ENCODE assay signal across 21 cellular contexts in the genomic region with DNA sequence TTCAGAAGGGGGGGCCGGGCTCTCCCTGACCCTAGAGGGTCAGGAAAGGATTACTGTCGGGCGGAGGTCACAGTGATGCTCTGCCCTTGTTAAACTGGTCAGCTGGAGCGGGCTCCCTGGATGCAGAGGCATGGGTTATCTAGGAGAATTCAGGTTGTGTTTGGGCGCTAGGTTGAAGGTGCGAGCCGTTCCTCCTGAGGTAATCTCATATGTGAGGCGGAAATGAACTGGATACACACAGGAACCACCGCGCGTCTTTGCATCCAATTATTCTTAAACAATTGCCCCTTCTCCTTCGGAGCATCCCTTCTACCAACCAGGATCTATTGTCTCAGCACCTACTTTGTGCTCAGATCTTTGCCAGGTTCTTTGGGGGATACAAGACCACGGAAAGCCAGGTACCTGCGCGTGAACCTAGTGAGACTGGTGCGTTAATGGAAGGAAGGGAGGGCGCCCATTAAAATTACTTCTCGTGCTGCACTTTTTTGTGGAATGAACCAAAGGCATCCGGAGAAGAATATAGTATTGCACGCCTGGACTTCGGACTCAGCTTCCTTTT. TPM values are rescaled to one million over a fixed set of nuclear protein-coding genes. Genes with fewer than 3 reads are reported as not detected.
DNase-seq lines count a peak whose midpoint lies in the region; ATAC-seq and TF ChIP-seq lines count a peak whose summit lies in the region.
"Had no signal": no experiment of that assay in that cellular context is flagged by ENCODE, and none has a peak within 500 bp of the region (broad histone marks: within the 10 kb centered on the region; RNA-seq: fewer than 3 reads in every experiment).

No MANE protein-coding gene starts in this region.

- H4K8ac ChIP-seq in mesendoderm (ENCODE audit: low read depth, low read length) = no peak overlapping the region

- intact Hi-C loops in left ventricle myocardium superior (cut with micrococcal nuclease) (loop anchor here (10.0 kb wide), 1 partner anchor 623 kb away; no protein-coding TSS in a partner anchor), Right ventricle myocardium superior (cut with DNase I) (loop anchor here (10.0 kb wide), 1 partner anchor 623 kb away; no protein-coding TSS in a partner anchor)

- H3K4me2 ChIP-seq in mesendoderm (ENCODE audit: low read length) = peak overlapping the region; percentile 48

- no peak overlapping the region for H3K9ac ChIP-seq in mesendoderm (ENCODE audit: low read length)

- H3K36me3 Mint-ChIP-seq in activated T-cell treated with anti-CD3 and anti-CD28 coated beads, Interleukin-2, amount 50 U/mL, for 72 hours (ENCODE audit: insufficient read depth in 2 of 2) = peaks cover 2 to 10% of the 10 kb centered on the region in 2 donors
- H3K36me3 Mint-ChIP-seq in activated T-cell treated with anti-CD3 and anti-CD28 coated beads, Interleukin-2, amount 50 U/mL, for 24 hours (ENCODE audit: low read depth) = peaks cover 9% of the 10 kb centered on the region
- no peaks in the 10 kb centered on the region for H3K36me3 Mint-ChIP-seq in activated T-helper 17 cell treated with anti-CD3 and anti-CD28 coated beads, Interleukin-2, amount 50 U/mL, for 72 hours (ENCODE audit: low read depth)
- H3K36me3 Mint-ChIP-seq in stimulated activated effector memory CD8-positive, alpha-beta T cell treated with anti-CD3 and anti-CD28 coated beads, Interleukin-12 subunit alpha, Interleukin-12 subunit beta, amount 100 ng/mL, for 72 hours = no peaks in the 10 kb centered on the region

- H3K79me2 ChIP-seq in mesendoderm (ENCODE audit: control insufficient read depth, insufficient read depth, low read length) = no peaks in the 10 kb centered on the region

- no peak overlapping the region for H3K18ac ChIP-seq in mesendoderm (ENCODE audit: low read length)

- H3K36me3 ChIP-seq in mesendoderm (ENCODE audit: control insufficient read depth, insufficient read depth, low read length) = no peaks in the 10 kb centered on the region
- H3K36me3 ChIP-seq: upper lobe of left lung had no signal

- peak overlapping the region; percentile 69 for H3K56ac ChIP-seq in mesendoderm (ENCODE audit: low read length)

- no peak overlapping the region for H3K4ac ChIP-seq in mesendoderm (ENCODE audit: low read depth, low read length)

- H3K4me3 Mint-ChIP-seq in activated T-cell treated with anti-CD3 and anti-CD28 coated beads, Interleukin-2, amount 50 U/mL, for 72 hours = peak overlapping the region; percentile 18 to 67
- no peak overlapping the region for H3K4me3 Mint-ChIP-seq in activated T-cell treated with anti-CD3 and anti-CD28 coated beads, Interleukin-2, amount 50 U/mL, for 24 hours
- H3K4me3 Mint-ChIP-seq in activated T-helper 17 cell treated with anti-CD3 and anti-CD28 coated beads, Interleukin-2, amount 50 U/mL, for 72 hours = peak overlapping the region; percentile 58
- H3K4me3 Mint-ChIP-seq in stimulated activated effector memory CD8-positive, alpha-beta T cell treated with anti-CD3 and anti-CD28 coated beads, Interleukin-12 subunit alpha, Interleukin-12 subunit beta, amount 100 ng/mL, for 72 hours = peak overlapping the region; percentile 43

- no CpG with 5 or more reads among the region's 21 CpGs for WGBS in mesendoderm (ENCODE audit: extremely low coverage, insufficient coverage, low lambda C conversion rate)

- H2BK5ac ChIP-seq in mesendoderm (ENCODE audit: low read length) = no peak overlapping the region

- ATAC-seq in activated T-cell treated with anti-CD3 and anti-CD28 coated beads, Interleukin-2, amount 50 U/mL, for 72 hours (replicated peaks in 1 of 2) = no peak
- no peak for ATAC-seq in activated T-helper 17 cell treated with anti-CD3 and anti-CD28 coated beads, Interleukin-2, amount 50 U/mL, for 72 hours (replicated peaks)
- ATAC-seq in stimulated activated effector memory CD8-positive, alpha-beta T cell treated with anti-CD3 and anti-CD28 coated beads, Interleukin-12 subunit alpha, Interleukin-12 subunit beta, amount 100 ng/mL, for 72 hours = no peak
- ATAC-seq in left ventricle myocardium superior (no peak), Right ventricle myocardium superior (ENCODE audit: poor library complexity) (no peak)
- ATAC-seq: activated CD8-positive, alpha-beta T cell treated with anti-CD3 and anti-CD28 coated beads for 36 hours; left lobe of liver had no signal

- peaks cover 16% of the 10 kb centered on the region for H3K4me1 Mint-ChIP-seq in activated T-cell treated with anti-CD3 and anti-CD28 coated beads, Interleukin-2, amount 50 U/mL, for 72 hours (ENCODE audit: low read depth)
- H3K4me1 Mint-ChIP-seq in activated T-cell treated with anti-CD3 and anti-CD28 coated beads, Interleukin-2, amount 50 U/mL, for 24 hours (ENCODE audit: low read depth) = peaks cover 23% of the 10 kb centered on the region
- H3K4me1 Mint-ChIP-seq in activated T-helper 17 cell treated with anti-CD3 and anti-CD28 coated beads, Interleukin-2, amount 50 U/mL, for 72 hours = no peaks in the 10 kb centered on the region
- peaks cover 2% of the 10 kb centered on the region for H3K4me1 Mint-ChIP-seq in stimulated activated effector memory CD8-positive, alpha-beta T cell treated with anti-CD3 and anti-CD28 coated beads, Interleukin-12 subunit alpha, Interleukin-12 subunit beta, amount 100 ng/mL, for 72 hours

- no peak overlapping the region for H3K27ac ChIP-seq in mesendoderm (ENCODE audit: low read depth, low read length)
- H3K27ac ChIP-seq: C4-2B, upper lobe of left lung had no signal

- no peaks in the 10 kb centered on the region for H3K4me1 ChIP-seq in mesendoderm (ENCODE audit: control insufficient read depth, low read depth, low read length)

- no peak overlapping the region for H2AK5ac ChIP-seq in mesendoderm (ENCODE audit: low read length)

- no peak for DNase-seq in activated T-cell treated with anti-CD3 and anti-CD28 coated beads, Interleukin-2, amount 50 U/mL, for 72 hours
- no peak for DNase-seq in activated T-cell treated with anti-CD3 and anti-CD28 coated beads, Interleukin-2, amount 50 U/mL, for 24 hours
- DNase-seq in mesendoderm (peak; percentile 28), GM20000 (ENCODE audit: low spot score) (no peak), left ventricle myocardium superior (no peak), Right ventricle myocardium superior (no peak)
- peak in 1 of 2 donors; percentile 29 for DNase-seq in stimulated activated effector memory CD8-positive, alpha-beta T cell treated with anti-CD3 and anti-CD28 coated beads, Interleukin-12 subunit alpha, Interleukin-12 subunit beta, amount 100 ng/mL, for 72 hours (ENCODE audit: low spot score in 2 of 2)
- DNase-seq: activated CD8-positive, alpha-beta T cell treated with anti-CD3 and anti-CD28 coated beads for 36 hours; anterior cingulate cortex; NCI-H146; NCI-H345; NK-92 treated with Interleukin-12 subunit alpha and Interleukin-12 subunit beta, amount 100 ng/mL, for 24 hours; RPMI8226; stimulated activated naive CD4-positive, alpha-beta T cell treated with Interleukin-2 at 50 U/mL for 16 hours had no signal

- H2BK120ac ChIP-seq in mesendoderm (ENCODE audit: low read depth, low read length) = no peak overlapping the region

- H3K27ac Mint-ChIP-seq in activated T-cell treated with anti-CD3 and anti-CD28 coated beads, Interleukin-2, amount 50 U/mL, for 72 hours = no peak overlapping the region
- no peak overlapping the region for H3K27ac Mint-ChIP-seq in activated T-cell treated with anti-CD3 and anti-CD28 coated beads, Interleukin-2, amount 50 U/mL, for 24 hours
- no peak overlapping the region for H3K27ac Mint-ChIP-seq in activated T-helper 17 cell treated with anti-CD3 and anti-CD28 coated beads, Interleukin-2, amount 50 U/mL, for 72 hours
- no peak overlapping the region for H3K27ac Mint-ChIP-seq in stimulated activated effector memory CD8-positive, alpha-beta T cell treated with anti-CD3 and anti-CD28 coated beads, Interleukin-12 subunit alpha, Interleukin-12 subunit beta, amount 100 ng/mL, for 72 hours
- H3K27ac Mint-ChIP-seq: activated CD8-positive, alpha-beta T cell treated with anti-CD3 and anti-CD28 coated beads for 36 hours; activated T-helper 2 cell treated with anti-CD3 and anti-CD28 coated beads, Interferon-gamma antibody, Interleukin-2, Interleukin-4, amounts not matched to agents 10 μg/mL and 5 μg/mL and 100 μg/mL, durations not matched to agents 14 hours and 24 hours and 36 hours had no signal

- peaks cover 56% of the 10 kb centered on the region for H3K27me3 ChIP-seq in mesendoderm (ENCODE audit: insufficient read depth, low read length, poor library complexity)

- H4K5ac ChIP-seq in mesendoderm (ENCODE audit: low read length) = no peak overlapping the region

- no peaks in the 10 kb centered on the region for H3K79me1 ChIP-seq in mesendoderm (ENCODE audit: low read length)

- H3K9me3 Mint-ChIP-seq in activated T-cell treated with anti-CD3 and anti-CD28 coated beads, Interleukin-2, amount 50 U/mL, for 72 hours = no peaks in the 10 kb centered on the region
- peaks cover 3% of the 10 kb centered on the region for H3K9me3 Mint-ChIP-seq in activated T-cell treated with anti-CD3 and anti-CD28 coated beads, Interleukin-2, amount 50 U/mL, for 24 hours
- no peaks in the 10 kb centered on the region for H3K9me3 Mint-ChIP-seq in activated T-helper 17 cell treated with anti-CD3 and anti-CD28 coated beads, Interleukin-2, amount 50 U/mL, for 72 hours
- peaks cover 2% of the 10 kb centered on the region for H3K9me3 Mint-ChIP-seq in stimulated activated effector memory CD8-positive, alpha-beta T cell treated with anti-CD3 and anti-CD28 coated beads, Interleukin-12 subunit alpha, Interleukin-12 subunit beta, amount 100 ng/mL, for 72 hours

- TF ChIP-seq CTCF in GM20000 (IDR thresholded peaks at IDR 0.05; ENCODE audit: extremely low read depth, missing control alignments) = no peak

- H3K23ac ChIP-seq in mesendoderm (ENCODE audit: low read length) = no peak overlapping the region

- H3K4me3 ChIP-seq in mesendoderm (ENCODE audit: low read length) = no peak overlapping the region

- peaks cover 67% of the 10 kb centered on the region for H3K27me3 Mint-ChIP-seq in activated T-cell treated with anti-CD3 and anti-CD28 coated beads, Interleukin-2, amount 50 U/mL, for 72 hours (ENCODE audit: low read depth)
- peaks cover 92% of the 10 kb centered on the region for H3K27me3 Mint-ChIP-seq in activated T-cell treated with anti-CD3 and anti-CD28 coated beads, Interleukin-2, amount 50 U/mL, for 24 hours
- H3K27me3 Mint-ChIP-seq in activated T-helper 17 cell treated with anti-CD3 and anti-CD28 coated beads, Interleukin-2, amount 50 U/mL, for 72 hours = peaks cover 44% of the 10 kb centered on the region

- no peak overlapping the region for H2BK15ac ChIP-seq in mesendoderm (replicated peaks; ENCODE audit: low read depth)

RNA-seq across cellular contexts. Expression of a gene that starts 28.4 kb away (rescaled TPM):
- total RNA-seq in activated T-cell treated with anti-CD3 and anti-CD28 coated beads, Interleukin-2, amount 50 U/mL, for 72 hours = not detected
- not detected for total RNA-seq in activated T-helper 17 cell treated with anti-CD3 and anti-CD28 coated beads, Interleukin-2, amount 50 U/mL, for 72 hours
- polyA plus RNA-seq in mesendoderm (2013, experiment 1 of 2) = 0.32 TPM
- 0.31 TPM for polyA plus RNA-seq in mesendoderm (2013, experiment 2 of 2)
- total RNA-seq in left ventricle myocardium superior (180 TPM), Right ventricle myocardium superior (142 TPM)
- total RNA-seq: activated CD8-positive, alpha-beta T cell treated with anti-CD3 and anti-CD28 coated beads for 36 hours; activated T-helper 2 cell treated with anti-CD3 and anti-CD28 coated beads, Interferon-gamma antibody, Interleukin-2, Interleukin-4, amounts not matched to agents 10 μg/mL and 5 μg/mL and 100 μg/mL, durations not matched to agents 14 hours and 24 hours and 36 hours; cerebellum; M059J had no signal

Comparison
In these comparisons a context has a peak if more than half of its experiments do, and no peak if none do; other contexts are left out.
1. RNA of a gene that starts 28.4 kb away (total RNA-seq): 180 TPM in left ventricle myocardium superior (single experiment) and 142 TPM in Right ventricle myocardium superior (single experiment); not detected in activated T-cell treated with anti-CD3 and anti-CD28 coated beads, Interleukin-2, amount 50 U/mL, for 72 hours and not detected in activated T-helper 17 cell treated with anti-CD3 and anti-CD28 coated beads, Interleukin-2, amount 50 U/mL, for 72 hours; every median in the first group is over 100 times any median in the second.